ENCODE assay signal across 12 cellular contexts in genomic region chrX:25442501-25442900, GRCh38.
DNase-seq lines count a peak whose midpoint lies in the region; ATAC-seq, FAIRE-seq and TF ChIP-seq lines count a peak whose summit lies in the region.
"Had no signal": no experiment of that assay in that cellular context is flagged by ENCODE, and none has a peak within 500 bp of the region (broad histone marks: within the 10 kb centered on the region; RNA-seq: fewer than 3 reads in every experiment).

No MANE protein-coding gene starts in this region.

- no peak overlapping the region for H2AFZ ChIP-seq in H1 (ENCODE audit: low read length)

- no peak overlapping the region for H3K18ac ChIP-seq in H1 (ENCODE audit: extremely low read depth, low read length)

- DNase-seq in NCI-H748 (lab: John Stamatoyannopoulos, UW; ENCODE audit: unreplicated experiment) (peak; percentile 51), NCI-H748 treated with DMSO at 0.1 percent for 48 hours (lab: John Stamatoyannopoulos, UW) (no peak), NCI-H82 treated with DMSO at 0.1 percent for 48 hours (lab: John Stamatoyannopoulos, UW; ENCODE audit: unreplicated experiment) (peak; percentile 1), H1 (ENCODE audit: low read depth in 1 of 2, low spot score in 2 of 2) (no peak), renal cortical epithelial cell (ENCODE audit: low read depth) (peak; percentile 18), upper lobe of left lung (no peak), left ventricle myocardium inferior (no peak)
- DNase-seq: activated CD4-positive, alpha-beta T cell treated with anti-CD3 and anti-CD28 coated beads for 36 hours; H7; MV-4-11; SW 1271 had no signal

- H4K91ac ChIP-seq in H1 (replicated peaks; ENCODE audit: insufficient read length, low read length), result no peak overlapping the region

- 68% methylated on average over 5 of the region's 5 CpGs; no CpG with 5 or more reads in 1 of the 2 experiments for WGBS in H1 (ENCODE audit: extremely low coverage in 1 of 2, insufficient coverage in 1 of 2, insufficient read length in 1 of 2, insufficient replicate concordance in 2 of 2, low coverage in 1 of 2, low lambda C conversion rate in 2 of 2, missing lambda C conversion rate in 1 of 2), 2 experiments
- 41 to 51% methylated on average over 5 of the region's 5 CpGs for WGBS in upper lobe of left lung, 2 donors

- no peak overlapping the region for H3K27ac ChIP-seq in H1 (ENCODE audit: low read depth, low read length)
- H3K27ac ChIP-seq in upper lobe of left lung, result no peak overlapping the region
- H3K27ac ChIP-seq in left ventricle myocardium inferior (replicated peaks), result no peak overlapping the region

- no peak overlapping the region for H3K9ac ChIP-seq in H1 (replicated peaks in 1 of 4; ENCODE audit: extremely low read depth in 1 of 4, low read depth in 3 of 4, low read length in 3 of 4)

- H3K27me3 ChIP-seq in H1 (replicated peaks in 1 of 4; ENCODE audit: control insufficient read depth in 3 of 4, extremely low read depth in 1 of 4, insufficient read depth in 3 of 4, low read length in 3 of 4), result no peaks in the 10 kb centered on the region
- no peaks in the 10 kb centered on the region for H3K27me3 ChIP-seq in upper lobe of left lung
- no peaks in the 10 kb centered on the region for H3K27me3 ChIP-seq in left ventricle myocardium inferior (ENCODE audit: low read depth)

- no peak overlapping the region for H4K8ac ChIP-seq in H1 (ENCODE audit: extremely low read depth, insufficient read depth, low read length)

- peak; percentile 41 to 44 for TF ChIP-seq RAD21 in H1 (IDR thresholded peaks at IDR 0.05 in 1 of 2, conservative IDR thresholded peaks at IDR 0.05 in 1 of 2; ENCODE audit: low read depth in 2 of 2, low read length in 2 of 2)

- H3K23ac ChIP-seq in H1 (ENCODE audit: insufficient read length), result no peak overlapping the region

- H3K4me3 ChIP-seq in H1 (ENCODE audit: extremely low read depth in 1 of 4, insufficient read depth in 2 of 4, low read depth in 3 of 4, low read length in 4 of 4) (no peak overlapping the region), upper lobe of left lung (no peak overlapping the region), left ventricle myocardium inferior (no peak overlapping the region)

- TF ChIP-seq POLR2A in H1 (IDR thresholded peaks at IDR 0.05; ENCODE audit: control extremely low read depth in 1 of 2, low read depth in 2 of 2, low read length in 2 of 2) (no peak), upper lobe of left lung (IDR thresholded peaks at IDR 0.05) (no peak)

- ATAC-seq in HG03196 (IDR thresholded peaks at IDR 0.05; ENCODE audit: unreplicated experiment) (no peak), upper lobe of left lung (ENCODE audit: low FRiP score in 2 of 2) (no peak)
- ATAC-seq: activated CD4-positive, alpha-beta T cell treated with anti-CD3 and anti-CD28 coated beads for 36 hours had no signal

- H2BK15ac ChIP-seq in H1 (ENCODE audit: low read length), result no peak overlapping the region

- no peaks in the 10 kb centered on the region for H3K79me1 ChIP-seq in H1 (ENCODE audit: low read depth, low read length)

- H4K20me1 ChIP-seq in H1 (replicated peaks in 1 of 2; ENCODE audit: control insufficient read depth in 1 of 2, insufficient read depth in 2 of 2, low read length in 2 of 2), result no peaks in the 10 kb centered on the region

- intact Hi-C loops in left ventricle myocardium inferior (cut with micrococcal nuclease), result no loop called here

- H3K14ac ChIP-seq in H1 (ENCODE audit: insufficient read length), result no peak overlapping the region

- H3K36me3 ChIP-seq in H1 (ENCODE audit: control insufficient read depth in 2 of 4, insufficient read depth in 4 of 4, low read length in 3 of 4) (no peaks in the 10 kb centered on the region), upper lobe of left lung (no peaks in the 10 kb centered on the region), left ventricle myocardium inferior (no peaks in the 10 kb centered on the region)

- H3K4me1 ChIP-seq in H1 (replicated peaks in 1 of 4; ENCODE audit: control insufficient read depth in 3 of 4, insufficient read depth in 4 of 4, low read length in 3 of 4) (no peaks in the 10 kb centered on the region), upper lobe of left lung (no peaks in the 10 kb centered on the region), left ventricle myocardium inferior (no peaks in the 10 kb centered on the region)

- no peak overlapping the region for H4K5ac ChIP-seq in H1 (ENCODE audit: insufficient read length, low read depth, low read length)

- no peak overlapping the region for H2AK5ac ChIP-seq in H1 (ENCODE audit: low read depth, low read length)

- POLR2A ChIA-PET in H1 (lab: Charles Lee; ENCODE audit: partially characterized antibody), result no interaction called here

- FAIRE-seq in H1 (lab: Jason Lieb, UNC), result peak; percentile 72

- no peaks in the 10 kb centered on the region for H3K79me2 ChIP-seq in H1 (ENCODE audit: control insufficient read depth in 1 of 2, insufficient read depth in 2 of 2, low read length in 2 of 2)

- H3K9me3 ChIP-seq in H1 (ENCODE audit: insufficient read depth in 2 of 2, low read depth in 1 of 2, low read length in 1 of 2) (no peaks in the 10 kb centered on the region), upper lobe of left lung (no peaks in the 10 kb centered on the region), left ventricle myocardium inferior (replicated peaks) (no peaks in the 10 kb centered on the region)

- H2BK120ac ChIP-seq in H1 (replicated peaks; ENCODE audit: low read depth, low read length), result no peak overlapping the region

- H3K23me2 ChIP-seq in H1 (ENCODE audit: low read depth, low read length), result no peaks in the 10 kb centered on the region

- CTCF ChIA-PET in H1 (lab: Charles Lee; ENCODE audit: partially characterized antibody), result interaction anchor here (1.3 to 3.6 kb wide), 4 partner anchors 14 to 408 kb away, joined by 4 to 11 read pairs (median 4); no protein-coding TSS in a partner anchor

- H2BK5ac ChIP-seq in H1 (ENCODE audit: low read depth, low read length), result no peak overlapping the region

- no peak overlapping the region for H2BK12ac ChIP-seq in H1 (ENCODE audit: low read depth, low read length)

- TF ChIP-seq EP300 in H1 (IDR thresholded peaks at IDR 0.05; ENCODE audit: borderline replicate concordance in 1 of 2, low read depth in 2 of 2, low read length in 2 of 2), result no peak
- no peak for TF ChIP-seq EP300 in upper lobe of left lung (IDR thresholded peaks at IDR 0.05)

- H3K4ac ChIP-seq in H1 (replicated peaks; ENCODE audit: insufficient read length, low read depth, low read length), result no peak overlapping the region

- H3K56ac ChIP-seq in H1 (replicated peaks; ENCODE audit: insufficient read length, low read depth, low read length), result no peak overlapping the region

- no peak overlapping the region for H3K4me2 ChIP-seq in H1 (ENCODE audit: insufficient read depth in 1 of 2, low read depth in 2 of 2, low read length in 2 of 2)

- no peak overlapping the region for H2BK20ac ChIP-seq in H1 (ENCODE audit: low read length)

- peak in 2 of 3 experiments; percentile 21 to 31; a peak in 2 of 4 replicates for TF ChIP-seq CTCF in H1 (IDR thresholded peaks at IDR 0.05; ENCODE audit: control extremely low read depth in 1 of 3, insufficient read depth in 1 of 3, low read depth in 1 of 3, low read length in 3 of 3)
- no peak for TF ChIP-seq CTCF in upper lobe of left lung (IDR thresholded peaks at IDR 0.05)
- no peak for TF ChIP-seq CTCF in left ventricle myocardium inferior (IDR thresholded peaks at IDR 0.05; ENCODE audit: borderline replicate concordance)

TF ChIP-seq in H1, 55 proteins besides CTCF, POLR2A, EP300 and RAD21 (continues in another document):
- no peak for TF ChIP-seq RXRA (IDR thresholded peaks at IDR 0.05; ENCODE audit: insufficient read depth, low read depth, low read length)
- no peak for TF ChIP-seq JUND (IDR thresholded peaks at IDR 0.05; ENCODE audit: low read length)
- TF ChIP-seq CTBP2 (IDR thresholded peaks at IDR 0.05; ENCODE audit: borderline replicate concordance, insufficient read depth, insufficient read length, low read length), result no peak

Comparison
In these comparisons a context has a peak if more than half of its experiments do, and no peak if none do; other contexts are left out.
1. DNase-seq: peak in NCI-H748 (single experiment), NCI-H82 treated with DMSO at 0.1 percent for 48 hours (single experiment) and renal cortical epithelial cell (single experiment); none in NCI-H748 treated with DMSO at 0.1 percent for 48 hours (single experiment), H1 (0 of 2), upper lobe of left lung (0 of 2) and left ventricle myocardium inferior (single experiment).
2. CTCF ChIP-seq: peak in H1 (2 of 3); none in upper lobe of left lung (0 of 6) and left ventricle myocardium inferior (single experiment).